32 cellular contexts compared by ENCODE assay signal in the genomic region with DNA sequence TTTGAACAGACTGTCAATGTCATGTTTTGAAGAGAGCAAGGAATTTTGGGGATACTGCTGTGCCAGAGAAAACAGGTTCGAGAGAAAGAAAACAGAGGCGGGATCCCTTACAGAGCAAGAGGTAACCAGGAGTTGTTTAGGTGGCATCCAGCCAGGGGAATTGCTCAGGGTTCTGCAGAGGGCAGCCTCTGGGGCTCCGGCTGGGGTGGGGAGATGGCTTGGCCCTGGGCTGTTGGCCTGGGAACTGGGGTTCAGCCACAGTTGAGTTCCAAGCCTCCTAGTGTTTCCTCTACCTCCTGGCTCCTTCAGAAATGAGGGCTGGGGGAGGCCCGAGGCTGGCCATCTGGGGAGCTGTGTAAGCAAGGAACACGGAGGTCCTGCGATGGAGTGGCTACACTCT.
DNase-seq lines count a peak whose midpoint lies in the region; ATAC-seq and TF ChIP-seq lines count a peak whose summit lies in the region.
"Had no signal": no experiment of that assay in that cellular context is flagged by ENCODE, and none has a peak within 500 bp of the region (broad histone marks: within the 10 kb centered on the region; RNA-seq: fewer than 3 reads in every experiment).

No MANE protein-coding gene starts in this region.

- H3K27me3 Mint-ChIP-seq in IgD-negative memory B cell, result no peaks in the 10 kb centered on the region
- H3K27me3 Mint-ChIP-seq: activated CD4-positive, alpha-beta memory T cell treated with anti-CD3 and anti-CD28 coated beads for 36 hours; activated naive CD4-positive, alpha-beta T cell treated with anti-CD3 and anti-CD28 coated beads, Interleukin-2, amount 50 U/mL, for 24 hours; dendritic cell treated with granulocyte-macrophage colony-stimulating factor and Interleukin-4, amounts not matched to agents 40 ng/mL and 50 ng/mL, for 4 days had no signal

- H3K4me1 ChIP-seq in ACC112 (ENCODE audit: control insufficient read depth, insufficient read depth, low read length, unreplicated experiment) (peaks cover 22% of the 10 kb centered on the region), sigmoid colon (peaks cover 0 to 32% (median 13%) of the 10 kb centered on the region in 4 donors)
- H3K4me1 ChIP-seq: gastrocnemius medialis, HAP-1, neural progenitor cell, testis had no signal

- TF ChIP-seq EP300 in sigmoid colon (IDR thresholded peaks at IDR 0.05), result no peak

- H3K36me3 ChIP-seq in ACC112 (ENCODE audit: insufficient read depth, low read length) (no peaks in the 10 kb centered on the region), sigmoid colon (no peaks in the 10 kb centered on the region)
- H3K36me3 ChIP-seq: ascending aorta, cardiac muscle cell, gastrocnemius medialis, HAP-1, neural progenitor cell, right lobe of liver had no signal

- no peak overlapping the region for H2AFZ ChIP-seq in ACC112 (ENCODE audit: low read length, unreplicated experiment)
- H2AFZ ChIP-seq: neural progenitor cell had no signal

- H3K9me3 ChIP-seq in sigmoid colon, result no peaks in the 10 kb centered on the region
- H3K9me3 ChIP-seq: gastrocnemius medialis, HAP-1, mucosa of descending colon, right lobe of liver, testis had no signal

- intact Hi-C loops in sigmoid colon (cut with DNase I), result no loop called here

- peaks cover 2% of the 10 kb centered on the region for H3K36me3 Mint-ChIP-seq in IgD-negative memory B cell

- TF ChIP-seq POLR2A in sigmoid colon (IDR thresholded peaks at IDR 0.05), result no peak

- H3K79me2 ChIP-seq in ACC112 (ENCODE audit: control insufficient read depth, insufficient read depth, low read length, unreplicated experiment), result no peaks in the 10 kb centered on the region

- H3K4me3 ChIP-seq in ACC112 (ENCODE audit: low read depth, low read length), result no peak overlapping the region
- H3K4me3 ChIP-seq in fibroblast of the aortic adventitia (ENCODE audit: low read depth, low read length), result no peak overlapping the region
- no peak overlapping the region for H3K4me3 ChIP-seq in sigmoid colon
- H3K4me3 ChIP-seq: ascending aorta, cardiac muscle cell, gastrocnemius medialis, HAP-1, mucosa of descending colon, neural progenitor cell, right lobe of liver, testis had no signal

- ATAC-seq in HG03025 (IDR thresholded peaks at IDR 0.05; ENCODE audit: low FRiP score, unreplicated experiment), result no peak
- ATAC-seq: Panc1 had no signal

- peak overlapping the region; percentile 95; the same call in 1 of the 2 replicates for H3K27ac ChIP-seq in ACC112 (ENCODE audit: low read depth, low read length)
- H3K27ac ChIP-seq in sigmoid colon, result peak overlapping the region in 3 of 4 donors; percentile 37 to 56 (median 44)
- H3K27ac ChIP-seq: cardiac muscle cell, gastrocnemius medialis, neural progenitor cell, right lobe of liver had no signal

- TF ChIP-seq CTCF in fibroblast of the aortic adventitia (IDR thresholded peaks at IDR 0.05; ENCODE audit: insufficient read depth, low read length) (no peak), sigmoid colon (IDR thresholded peaks at IDR 0.05) (no peak)

- peak; percentile 11 for DNase-seq in fibroblast of the aortic adventitia (ENCODE audit: low read depth)
- no peak for DNase-seq in sigmoid colon
- DNase-seq in islet precursor cell, result no peak
- no peak for DNase-seq in NOMO-1 treated with dmso at 0.1 percent for 144 hours (lab: John Stamatoyannopoulos, UW; ENCODE audit: unreplicated experiment)
- DNase-seq: activated CD4-positive, alpha-beta memory T cell treated with anti-CD3 and anti-CD28 coated beads for 36 hours; activated CD8-positive, alpha-beta memory T cell treated with anti-CD3 and anti-CD28 coated beads, Interleukin-2, amount 50 U/mL, for 48 hours; DMS79; endodermal cell; GF-D8; hypothalamus; NCI-H1105; NCI-H2029; NCI-H526 treated with DMSO at 0.1 percent for 48 hours; SIG-M5; stimulated activated CD4-positive, alpha-beta T cell treated with anti-CD3 and anti-CD28 coated beads, Interleukin-15, amount 100 ng/mL, for 24 hours; stimulated activated naive CD4-positive, alpha-beta T cell; SW 1271 had no signal

- H3K4me1 Mint-ChIP-seq in IgD-negative memory B cell, result peaks cover 40 to 47% (median 45%) of the 10 kb centered on the region in 3 donors
- H3K4me1 Mint-ChIP-seq: endodermal cell, neural progenitor cell had no signal

- H3K4me3 Mint-ChIP-seq in IgD-negative memory B cell, result peak overlapping the region in 1 of 4 donors; percentile 35
- H3K4me3 Mint-ChIP-seq: activated CD4-positive, alpha-beta memory T cell treated with anti-CD3 and anti-CD28 coated beads for 36 hours; activated naive CD4-positive, alpha-beta T cell treated with anti-CD3 and anti-CD28 coated beads, Interleukin-2, amount 50 U/mL, for 24 hours; dendritic cell treated with granulocyte-macrophage colony-stimulating factor and Interleukin-4, amounts not matched to agents 40 ng/mL and 50 ng/mL, for 4 days; endodermal cell; neural progenitor cell had no signal

- H3K9me3 Mint-ChIP-seq in IgD-negative memory B cell, result peaks cover 0 to 5% (median 2%) of the 10 kb centered on the region in 3 donors
- H3K9me3 Mint-ChIP-seq: dendritic cell treated with granulocyte-macrophage colony-stimulating factor and Interleukin-4, amounts not matched to agents 40 ng/mL and 50 ng/mL, for 4 days had no signal

- 66 to 82% methylated on average over 6 of the region's 6 CpGs for WGBS in sigmoid colon, 2 donors

- H3K27ac Mint-ChIP-seq in IgD-negative memory B cell, result peak overlapping the region in 2 of 3 donors; percentile 57 to 87
- H3K27ac Mint-ChIP-seq: activated CD4-positive, alpha-beta memory T cell treated with anti-CD3 and anti-CD28 coated beads for 36 hours; activated naive CD4-positive, alpha-beta T cell treated with anti-CD3 and anti-CD28 coated beads, Interleukin-2, amount 50 U/mL, for 24 hours; activated T-helper 2 cell treated with anti-CD3 and anti-CD28 coated beads, Interferon-gamma antibody, Interleukin-2, Interleukin-4, amounts not matched to agents 10 μg/mL and 5 μg/mL and 100 μg/mL, durations not matched to agents 14 hours and 24 hours and 36 hours; dendritic cell treated with granulocyte-macrophage colony-stimulating factor and Interleukin-4, amounts not matched to agents 40 ng/mL and 50 ng/mL, for 4 days; endodermal cell; neural progenitor cell had no signal

- no peaks in the 10 kb centered on the region for H3K27me3 ChIP-seq in ACC112 (ENCODE audit: insufficient read depth, low read length)
- H3K27me3 ChIP-seq in sigmoid colon, result no peaks in the 10 kb centered on the region
- H3K27me3 ChIP-seq: ascending aorta, cardiac muscle cell, gastrocnemius medialis, neural progenitor cell, right lobe of liver, testis had no signal
